ENCODE assay signal across 13 cellular contexts in genomic region chr6:111666812-111667211, GRCh38.
A peak's percentile ranks its signal among the peaks of the same experiment; 100 is the strongest.
DNase-seq lines count a peak whose midpoint lies in the region; ATAC-seq, FAIRE-seq and TF ChIP-seq lines count a peak whose summit lies in the region.
"Had no signal": no experiment of that assay in that cellular context is flagged by ENCODE, and none has a peak within 500 bp of the region (broad histone marks: within the 10 kb centered on the region; RNA-seq: fewer than 3 reads in every experiment).

No MANE protein-coding gene starts in this region.

- no peak overlapping the region for H2AK5ac ChIP-seq in trophoblast cell (ENCODE audit: low read length)

- H2AFZ ChIP-seq in fibroblast of lung (ENCODE audit: low read length) = no peak overlapping the region
- H2AFZ ChIP-seq in neural cell (ENCODE audit: low read depth, low read length) = no peak overlapping the region
- no peak overlapping the region for H2AFZ ChIP-seq in trophoblast cell (ENCODE audit: insufficient read depth, low read length, poor library complexity)

- H3K4me2 ChIP-seq in fibroblast of lung (ENCODE audit: extremely low read depth, insufficient read depth, low read length) (peak overlapping the region; percentile 23), neural cell (ENCODE audit: low read length) (no peak overlapping the region), trophoblast cell (ENCODE audit: low read length) (no peak overlapping the region)

- intact Hi-C loops in Right ventricle myocardium superior (cut with DNase I) = no loop called here
- intact Hi-C loops in vagina (cut with DNase I) = no loop called here

- TF ChIP-seq RAD21 in neural cell (conservative IDR thresholded peaks at IDR 0.05) = no peak

- WGBS in trophoblast cell (ENCODE audit: extremely low coverage, insufficient coverage, insufficient read length) = no CpG with 5 or more reads among the region's 4 CpGs
- 86 to 97% (median 91%) methylated on average over 4 of the region's 4 CpGs for WGBS in small intestine, 3 donors

- no peak overlapping the region for H3K9ac ChIP-seq in fibroblast of lung (ENCODE audit: insufficient read depth, low read length)
- H3K9ac ChIP-seq in neural cell (ENCODE audit: low read length) = no peak overlapping the region
- H3K9ac ChIP-seq in trophoblast cell (ENCODE audit: low read length) = no peak overlapping the region

- no peak overlapping the region for H2BK5ac ChIP-seq in trophoblast cell (ENCODE audit: low read depth, low read length, poor library complexity)

- H3K79me2 ChIP-seq in fibroblast of lung (ENCODE audit: control insufficient read depth, insufficient read depth, low read length) (no peaks in the 10 kb centered on the region), neural cell (replicated peaks; ENCODE audit: insufficient read depth, low read length) (no peaks in the 10 kb centered on the region), trophoblast cell (ENCODE audit: control insufficient read depth, insufficient read depth, low read length, poor library complexity) (no peaks in the 10 kb centered on the region)

- H4K20me1 ChIP-seq in fibroblast of lung (ENCODE audit: control insufficient read depth, extremely low read depth, insufficient read depth, low read length) (no peaks in the 10 kb centered on the region), neural cell (ENCODE audit: insufficient read depth) (no peaks in the 10 kb centered on the region)

- no peak overlapping the region for H3K18ac ChIP-seq in trophoblast cell (ENCODE audit: low read length)

- ATAC-seq in Right ventricle myocardium superior (ENCODE audit: poor library complexity) (no peak), HG02973 (IDR thresholded peaks at IDR 0.05; ENCODE audit: unreplicated experiment) (no peak)

- peaks cover 8% of the 10 kb centered on the region for H3F3A ChIP-seq in neural cell (ENCODE audit: insufficient read depth, low read length, poor library complexity, severe bottlenecking)

- H4K8ac ChIP-seq in trophoblast cell (ENCODE audit: low read depth, low read length) = no peak overlapping the region

- H3K9me3 ChIP-seq in right atrium auricular region = no peaks in the 10 kb centered on the region
- no peaks in the 10 kb centered on the region for H3K9me3 ChIP-seq in fibroblast of lung (ENCODE audit: control insufficient read depth, insufficient read depth, low read depth, low read length)
- no peaks in the 10 kb centered on the region for H3K9me3 ChIP-seq in neural cell (ENCODE audit: low read length)
- H3K9me3 ChIP-seq in vagina = no peaks in the 10 kb centered on the region
- no peaks in the 10 kb centered on the region for H3K9me3 ChIP-seq in trophoblast cell (ENCODE audit: insufficient read depth, low read depth, low read length)
- no peaks in the 10 kb centered on the region for H3K9me3 ChIP-seq in small intestine (ENCODE audit: control insufficient read depth, low read depth)
- H3K9me3 ChIP-seq: prostate gland had no signal

- TF ChIP-seq CTCF in right atrium auricular region (IDR thresholded peaks at IDR 0.05) = no peak
- no peak for TF ChIP-seq CTCF in fibroblast of lung (conservative IDR thresholded peaks at IDR 0.05 in 1 of 2, IDR thresholded peaks at IDR 0.05 in 1 of 2; ENCODE audit: low read depth in 1 of 2, low read length in 2 of 2)
- TF ChIP-seq CTCF in neural cell (IDR thresholded peaks at IDR 0.05; ENCODE audit: poor library complexity, severe bottlenecking) = no peak
- TF ChIP-seq CTCF in vagina (IDR thresholded peaks at IDR 0.05) = no peak

- H3K36me3 ChIP-seq in right atrium auricular region (no peaks in the 10 kb centered on the region), fibroblast of lung (ENCODE audit: control insufficient read depth, insufficient read depth, low read length) (peaks cover 1% of the 10 kb centered on the region), neural cell (ENCODE audit: insufficient read depth, low read length) (no peaks in the 10 kb centered on the region), vagina (no peaks in the 10 kb centered on the region), trophoblast cell (ENCODE audit: control insufficient read depth in 1 of 2, insufficient read depth in 2 of 2, low read length in 2 of 2) (no peaks in the 10 kb centered on the region), small intestine (ENCODE audit: control insufficient read depth in 2 of 2, insufficient read depth in 2 of 2, low read length in 2 of 2) (no peaks in the 10 kb centered on the region)
- H3K36me3 ChIP-seq: prostate gland had no signal

- H3K23ac ChIP-seq in trophoblast cell (ENCODE audit: low read length) = no peak overlapping the region

- H2BK120ac ChIP-seq in trophoblast cell (ENCODE audit: insufficient read depth, low read length, poor library complexity) = no peak overlapping the region

- no peaks in the 10 kb centered on the region for H3K9me2 ChIP-seq in neural cell (ENCODE audit: insufficient read depth, low read length)

- H3K4me3 ChIP-seq in right atrium auricular region = no peak overlapping the region
- H3K4me3 ChIP-seq in fibroblast of lung (replicated peaks in 1 of 4; ENCODE audit: control extremely low read depth in 1 of 4, insufficient read depth in 1 of 4, low read depth in 3 of 4, low read length in 4 of 4) = no peak overlapping the region
- no peak overlapping the region for H3K4me3 ChIP-seq in neural cell (ENCODE audit: low read length)
- H3K4me3 ChIP-seq in vagina = no peak overlapping the region
- no peak overlapping the region for H3K4me3 ChIP-seq in trophoblast cell (ENCODE audit: low read depth, low read length)
- H3K4me3 ChIP-seq in small intestine (ENCODE audit: low read depth in 1 of 2, low read length in 2 of 2) = no peak overlapping the region
- H3K4me3 ChIP-seq: prostate gland had no signal

- no peak for TF ChIP-seq POLR2A in vagina (IDR thresholded peaks at IDR 0.05)

- no peaks in the 10 kb centered on the region for H3K27me3 ChIP-seq in right atrium auricular region
- no peaks in the 10 kb centered on the region for H3K27me3 ChIP-seq in fibroblast of lung (ENCODE audit: control insufficient read depth, insufficient read depth, low read length)
- no peaks in the 10 kb centered on the region for H3K27me3 ChIP-seq in neural cell (ENCODE audit: insufficient read depth, low read depth, low read length)
- no peaks in the 10 kb centered on the region for H3K27me3 ChIP-seq in vagina
- no peaks in the 10 kb centered on the region for H3K27me3 ChIP-seq in trophoblast cell (ENCODE audit: insufficient read depth, low read length)
- no peaks in the 10 kb centered on the region for H3K27me3 ChIP-seq in small intestine (ENCODE audit: control insufficient read depth in 2 of 2, insufficient read depth in 2 of 2, low read length in 2 of 2)

- no peak overlapping the region for H4K12ac ChIP-seq in trophoblast cell (ENCODE audit: low read depth, low read length)

- H3K4me1 ChIP-seq in right atrium auricular region (peaks cover 0 to 57% of the 10 kb centered on the region in 2 donors), fibroblast of lung (ENCODE audit: control insufficient read depth, extremely low read depth, insufficient read depth, low read length) (peaks cover 15% of the 10 kb centered on the region), vagina (peaks cover 56% of the 10 kb centered on the region), trophoblast cell (ENCODE audit: control insufficient read depth in 1 of 2, insufficient read depth in 2 of 2, low read length in 2 of 2) (peaks cover 12 to 21% of the 10 kb centered on the region in 2 experiments), small intestine (ENCODE audit: control insufficient read depth in 2 of 2, insufficient read depth in 1 of 2, low read depth in 1 of 2, low read length in 1 of 2) (peaks cover 0 to 4% of the 10 kb centered on the region in 2 donors)

- no peak for FAIRE-seq in small intestine (lab: Jason Lieb, UNC)
- FAIRE-seq: G401.6 had no signal

- no peak overlapping the region for H2BK12ac ChIP-seq in trophoblast cell (ENCODE audit: low read length)

- peak overlapping the region; percentile 43 to 86 for H3K27ac ChIP-seq in right atrium auricular region
- H3K27ac ChIP-seq in fibroblast of lung (ENCODE audit: insufficient read depth, low read length) = peak overlapping the region; percentile 28
- peak overlapping the region; percentile 83 for H3K27ac ChIP-seq in neural cell (ENCODE audit: low read length)
- H3K27ac ChIP-seq in vagina = peak overlapping the region; percentile 65
- H3K27ac ChIP-seq in trophoblast cell (ENCODE audit: low read depth, low read length) = no peak overlapping the region
- H3K27ac ChIP-seq in small intestine (ENCODE audit: low read depth in 1 of 2, low read length in 1 of 2) = peak overlapping the region in 1 of 2 donors; percentile 67
- H3K27ac ChIP-seq: VCaP had no signal

- H3K79me1 ChIP-seq in trophoblast cell (ENCODE audit: low read length) = no peaks in the 10 kb centered on the region

- DNase-seq in right atrium auricular region (ENCODE audit: low spot score) (no peak), Right ventricle myocardium superior (no peak), fibroblast of lung (ENCODE audit: low read depth in 2 of 2) (peak in 1 of 2 donors; percentile 50), vagina (ENCODE audit: extremely low spot score in 2 of 2) (no peak), trophoblast cell (no peak), small intestine (no peak)
- DNase-seq: NCI-H1092, NCI-H510A treated with DMSO at 0.1 percent for 48 hours had no signal

- H3K14ac ChIP-seq in trophoblast cell (ENCODE audit: low read length) = no peak overlapping the region

- no peak overlapping the region for H3K4ac ChIP-seq in trophoblast cell (ENCODE audit: low read depth, low read length)

- H4K91ac ChIP-seq in trophoblast cell (ENCODE audit: low read depth, low read length) = no peak overlapping the region

- no peak for TF ChIP-seq EP300 in neural cell (conservative IDR thresholded peaks at IDR 0.05; ENCODE audit: poor library complexity, severe bottlenecking)

TF ChIP-seq in neural cell, 6 proteins besides CTCF, POLR2A, EP300 and RAD21 (continues in another document):
- TF ChIP-seq POLR2AphosphoS5 (IDR thresholded peaks at IDR 0.05) = no peak
